39 cellular contexts compared by ENCODE assay signal in genomic region chr1:64302194-64302593, GRCh38.
"Had no signal": no experiment of that assay in that cellular context is flagged by ENCODE, and none has a peak within 500 bp of the region (broad histone marks: within the 10 kb centered on the region; RNA-seq: fewer than 3 reads in every experiment).

No MANE protein-coding gene starts in this region.

- DNase-seq: activated effector memory CD4-positive, alpha-beta T cell treated with anti-CD3 and anti-CD28 coated beads, Interleukin-2, amount 50 U/mL, for 16 hours; activated effector memory CD4-positive, alpha-beta T cell treated with Interleukin-2 at 50 U/mL for 16 hours; activated gamma-delta T cell; activated gamma-delta T cell treated with Interleukin-2 at 50 U/mL for 16 hours; activated naive CD4-positive, alpha-beta T cell; activated naive CD4-positive, alpha-beta T cell treated with anti-CD3 and anti-CD28 coated beads for 36 hours; activated naive CD4-positive, alpha-beta T cell treated with anti-CD3 and anti-CD28 coated beads, Interleukin-2, amount 10 ng/mL, durations not matched to agents 7 days and 5 days; activated naive CD4-positive, alpha-beta T cell treated with Interleukin-2 at 50 U/mL for 16 hours; activated naive CD8-positive, alpha-beta T cell treated with anti-CD3 and anti-CD28 coated beads for 36 hours; activated naive CD8-positive, alpha-beta T cell treated with anti-CD3 and anti-CD28 coated beads, Interleukin-2, amount 10 ng/mL, durations not matched to agents 7 days and 5 days; activated naive CD8-positive, alpha-beta T cell treated with anti-CD3 and anti-CD28 coated beads, Interleukin-2, amount 50 U/mL, for 24 hours; activated T-cell treated with anti-CD3 and anti-CD28 coated beads, Interleukin-2, amount 50 U/mL, for 1 hour; activated T-cell treated with anti-CD3 and anti-CD28 coated beads, Interleukin-2, amount 50 U/mL, for 24 hours; activated T-cell treated with anti-CD3 and anti-CD28 coated beads, Interleukin-2, amount 50 U/mL, for 4 hours; activated T-cell treated with anti-CD3 and anti-CD28 coated beads, Interleukin-2, amount 50 U/mL, for 48 hours; activated T-cell treated with anti-CD3 and anti-CD28 coated beads, Interleukin-2, amount 50 U/mL, for 72 hours; adrenal gland; amniotic stem cell; amygdala; anterior cingulate cortex; aorta; body of pancreas; brain microvascular endothelial cell; caudate nucleus; central memory CD4-positive, alpha-beta T cell; cerebellar nuclear complex had no signal

- H3K4me3 Mint-ChIP-seq: activated naive CD4-positive, alpha-beta T cell treated with anti-CD3 and anti-CD28 coated beads for 36 hours; activated naive CD4-positive, alpha-beta T cell treated with anti-CD3 and anti-CD28 coated beads, Interleukin-2, amount 10 ng/mL, durations not matched to agents 7 days and 5 days; activated naive CD8-positive, alpha-beta T cell; activated naive CD8-positive, alpha-beta T cell treated with anti-CD3 and anti-CD28 coated beads for 36 hours; activated naive CD8-positive, alpha-beta T cell treated with anti-CD3 and anti-CD28 coated beads, Interleukin-2, amount 10 ng/mL, durations not matched to agents 7 days and 5 days; activated naive CD8-positive, alpha-beta T cell treated with anti-CD3 and anti-CD28 coated beads, Interleukin-2, amount 50 U/mL, for 24 hours; activated T-cell treated with anti-CD3 and anti-CD28 coated beads, Interleukin-2, amount 50 U/mL, for 24 hours; activated T-cell treated with anti-CD3 and anti-CD28 coated beads, Interleukin-2, amount 50 U/mL, for 4 hours; activated T-cell treated with anti-CD3 and anti-CD28 coated beads, Interleukin-2, amount 50 U/mL, for 72 hours; activated T-helper 1 cell treated with anti-CD3 and anti-CD28 coated beads, Interleukin-12 subunit alpha, Interleukin-12 subunit beta, Interleukin-2, Interleukin-4 antibody, amounts not matched to agents 30 ng/mL and 10 ng/mL and 1 ng/mL, durations not matched to agents 14 hours and 24 hours and 36 hours; activated T-helper 17 cell treated with anti-CD3 and anti-CD28 coated beads, Interleukin-2, amount 50 U/mL, for 72 hours; brain; central memory CD8-positive, alpha-beta T cell had no signal

- H3K4me1 Mint-ChIP-seq: activated naive CD4-positive, alpha-beta T cell treated with anti-CD3 and anti-CD28 coated beads, Interleukin-2, amount 10 ng/mL, durations not matched to agents 7 days and 5 days; activated naive CD8-positive, alpha-beta T cell treated with anti-CD3 and anti-CD28 coated beads for 36 hours; activated naive CD8-positive, alpha-beta T cell treated with anti-CD3 and anti-CD28 coated beads, Interleukin-2, amount 10 ng/mL, durations not matched to agents 7 days and 5 days; activated naive CD8-positive, alpha-beta T cell treated with anti-CD3 and anti-CD28 coated beads, Interleukin-2, amount 50 U/mL, for 24 hours; activated T-helper 17 cell treated with anti-CD3 and anti-CD28 coated beads, Interleukin-2, amount 50 U/mL, for 72 hours; brain; central memory CD8-positive, alpha-beta T cell had no signal

- H3K27me3 Mint-ChIP-seq: activated naive CD4-positive, alpha-beta T cell treated with anti-CD3 and anti-CD28 coated beads, Interleukin-2, amount 10 ng/mL, durations not matched to agents 7 days and 5 days had no signal

- H3K36me3 Mint-ChIP-seq: activated naive CD4-positive, alpha-beta T cell treated with anti-CD3 and anti-CD28 coated beads, Interleukin-2, amount 10 ng/mL, durations not matched to agents 7 days and 5 days; activated naive CD4-positive, alpha-beta T cell treated with anti-CD3 and anti-CD28 coated beads, Interleukin-2, amount 50 U/mL, for 72 hours; activated naive CD8-positive, alpha-beta T cell; activated naive CD8-positive, alpha-beta T cell treated with anti-CD3 and anti-CD28 coated beads for 36 hours; activated naive CD8-positive, alpha-beta T cell treated with anti-CD3 and anti-CD28 coated beads, Interleukin-2, amount 10 ng/mL, durations not matched to agents 7 days and 5 days; brain had no signal

- H3K27me3 ChIP-seq: adrenal gland, ascending aorta, body of pancreas, brain microvascular endothelial cell, breast epithelium, cardiac muscle cell had no signal

- ATAC-seq: activated naive CD4-positive, alpha-beta T cell treated with anti-CD3 and anti-CD28 coated beads, Interleukin-2, amount 50 U/mL, for 72 hours; activated T-cell treated with anti-CD3 and anti-CD28 coated beads, Interleukin-2, amount 50 U/mL, for 4 hours; activated T-cell treated with anti-CD3 and anti-CD28 coated beads, Interleukin-2, amount 50 U/mL, for 72 hours; activated T-helper 17 cell treated with anti-CD3 and anti-CD28 coated beads, Interleukin-2, amount 50 U/mL, for 72 hours; body of pancreas had no signal

- FAIRE-seq: astrocyte, bronchial epithelial cell, colon had no signal

- H3K9me3 ChIP-seq: adrenal gland, ascending aorta, body of pancreas, breast epithelium had no signal

- H3K27ac Mint-ChIP-seq: activated naive CD4-positive, alpha-beta T cell treated with anti-CD3 and anti-CD28 coated beads for 36 hours; activated naive CD4-positive, alpha-beta T cell treated with anti-CD3 and anti-CD28 coated beads, Interleukin-2, amount 10 ng/mL, durations not matched to agents 7 days and 5 days; activated naive CD4-positive, alpha-beta T cell treated with anti-CD3 and anti-CD28 coated beads, Interleukin-2, amount 50 U/mL, for 72 hours; activated naive CD8-positive, alpha-beta T cell; activated naive CD8-positive, alpha-beta T cell treated with anti-CD3 and anti-CD28 coated beads for 36 hours; activated naive CD8-positive, alpha-beta T cell treated with anti-CD3 and anti-CD28 coated beads, Interleukin-2, amount 10 ng/mL, durations not matched to agents 7 days and 5 days; activated naive CD8-positive, alpha-beta T cell treated with anti-CD3 and anti-CD28 coated beads, Interleukin-2, amount 50 U/mL, for 24 hours; activated T-cell treated with anti-CD3 and anti-CD28 coated beads, Interleukin-2, amount 50 U/mL, for 24 hours; activated T-cell treated with anti-CD3 and anti-CD28 coated beads, Interleukin-2, amount 50 U/mL, for 72 hours; activated T-helper 1 cell treated with anti-CD3 and anti-CD28 coated beads, Interleukin-12 subunit alpha, Interleukin-12 subunit beta, Interleukin-2, Interleukin-4 antibody, amounts not matched to agents 30 ng/mL and 10 ng/mL and 1 ng/mL, durations not matched to agents 14 hours and 24 hours and 36 hours; activated T-helper 17 cell treated with anti-CD3 and anti-CD28 coated beads, Interleukin-2, amount 50 U/mL, for 72 hours; activated T-helper 2 cell treated with anti-CD3 and anti-CD28 coated beads, Interferon-gamma antibody, Interleukin-2, Interleukin-4, amounts not matched to agents 10 μg/mL and 5 μg/mL and 100 μg/mL, durations not matched to agents 14 hours and 24 hours and 36 hours; brain had no signal

- H3K4me3 ChIP-seq: adrenal gland, ascending aorta, body of pancreas, breast epithelium, cardiac muscle cell had no signal

- H3K27ac ChIP-seq: adrenal gland, ascending aorta, body of pancreas, brain microvascular endothelial cell, breast epithelium, cardiac muscle cell had no signal

- H3K4me1 ChIP-seq: adrenal gland, ascending aorta, body of pancreas, breast epithelium had no signal

- H3K36me3 ChIP-seq: adrenal gland, ascending aorta, brain microvascular endothelial cell, breast epithelium, cardiac muscle cell had no signal

- H3K9me3 Mint-ChIP-seq: activated naive CD4-positive, alpha-beta T cell treated with anti-CD3 and anti-CD28 coated beads for 36 hours; activated naive CD4-positive, alpha-beta T cell treated with anti-CD3 and anti-CD28 coated beads, Interleukin-2, amount 10 ng/mL, durations not matched to agents 7 days and 5 days; activated naive CD4-positive, alpha-beta T cell treated with anti-CD3 and anti-CD28 coated beads, Interleukin-2, amount 50 U/mL, for 72 hours; activated naive CD8-positive, alpha-beta T cell treated with anti-CD3 and anti-CD28 coated beads, Interleukin-2, amount 10 ng/mL, durations not matched to agents 7 days and 5 days; activated T-cell treated with anti-CD3 and anti-CD28 coated beads, Interleukin-2, amount 50 U/mL, for 24 hours; activated T-cell treated with anti-CD3 and anti-CD28 coated beads, Interleukin-2, amount 50 U/mL, for 4 hours; activated T-cell treated with anti-CD3 and anti-CD28 coated beads, Interleukin-2, amount 50 U/mL, for 72 hours; activated T-helper 1 cell treated with anti-CD3 and anti-CD28 coated beads, Interleukin-12 subunit alpha, Interleukin-12 subunit beta, Interleukin-2, Interleukin-4 antibody, amounts not matched to agents 30 ng/mL and 10 ng/mL and 1 ng/mL, durations not matched to agents 14 hours and 24 hours and 36 hours; activated T-helper 17 cell treated with anti-CD3 and anti-CD28 coated beads, Interleukin-2, amount 50 U/mL, for 72 hours; activated T-helper 2 cell treated with anti-CD3 and anti-CD28 coated beads, Interferon-gamma antibody, Interleukin-2, Interleukin-4, amounts not matched to agents 10 μg/mL and 5 μg/mL and 100 μg/mL, durations not matched to agents 14 hours and 24 hours and 36 hours; central memory CD8-positive, alpha-beta T cell had no signal
